Comparison of ENCODE assay signal across 11 cellular contexts in genomic region chr5:132431682-132432081, GRCh38. TPM values are rescaled to one million over a fixed set of nuclear protein-coding genes. Genes with fewer than 3 reads are reported as not detected.
DNase-seq lines count a peak whose midpoint lies in the region; ATAC-seq and TF ChIP-seq lines count a peak whose summit lies in the region.
"Had no signal": no experiment of that assay in that cellular context is flagged by ENCODE, and none has a peak within 500 bp of the region (broad histone marks: within the 10 kb centered on the region; RNA-seq: fewer than 3 reads in every experiment).

No MANE protein-coding gene starts in this region.

- H3K9me3 Mint-ChIP-seq in CD4-positive, alpha-beta T cell = no peaks in the 10 kb centered on the region
- no peaks in the 10 kb centered on the region for H3K9me3 Mint-ChIP-seq in activated CD8-positive, alpha-beta memory T cell treated with anti-CD3 and anti-CD28 coated beads, Interleukin-2, amount 10 ng/mL, durations not matched to agents 7 days and 5 days (ENCODE audit: low read depth)
- H3K9me3 Mint-ChIP-seq in naive B cell = no peaks in the 10 kb centered on the region
- H3K9me3 Mint-ChIP-seq: endodermal cell had no signal

- no peak overlapping the region for H3K56ac ChIP-seq in IMR-90 (ENCODE audit: extremely low read depth, insufficient read depth, low read length)

- H3K4me2 ChIP-seq in IMR-90 (ENCODE audit: low read depth, low read length) = no peak overlapping the region

- CTCF ChIA-PET in CD4-positive, alpha-beta T cell (lab: Charles Lee) = interaction anchor here (0.7 to 1.5 kb wide), 3 partner anchors 11 to 69 kb away, joined by 3 to 5 read pairs (median 3); no protein-coding TSS in a partner anchor
- CTCF ChIA-PET in IMR-90 (lab: Yijun Ruan, JAX) = no interaction called here
- CTCF ChIA-PET in activated CD8-positive, alpha-beta memory T cell treated with anti-CD3 and anti-CD28 coated beads, Interleukin-2, amount 10 ng/mL, durations not matched to agents 7 days and 5 days (lab: Charles Lee) = interaction anchor here (0.8 to 12.5 kb wide), 9 partner anchors 9 to 69 kb away, joined by 3 to 131 read pairs (median 3); partner anchors contain the start of gene IRF1

- POLR2A ChIA-PET in CD4-positive, alpha-beta T cell (lab: Charles Lee) = interaction anchor here (1.2 to 20.0 kb wide), 5 partner anchors 11 to 50 kb away, joined by 4 to 645 read pairs (median 11); partner anchors contain the start of gene IRF1
- POLR2A ChIA-PET in IMR-90 (lab: Charles Lee; ENCODE audit: unreplicated experiment) = no interaction called here

- intact Hi-C loops in CD4-positive, alpha-beta T cell (cut with DNase I, micrococcal nuclease) = no loop called here
- intact Hi-C loops in IMR-90 (cut with micrococcal nuclease) = no loop called here

- 0 out of 2 replicates have a peak overlapping the region, but pooled peaks have one; percentile 3 for H4K91ac ChIP-seq in IMR-90 (ENCODE audit: insufficient read depth, low read depth, low read length)

- H3K14ac ChIP-seq in IMR-90 (replicated peaks; ENCODE audit: low read depth, low read length) = 0 out of 2 replicates have a peak overlapping the region, but pooled peaks have one; percentile 0

- no TSS peak for BruUV-seq in IMR-90 (replicated peaks; lab: Mats Ljungman, UMichigan)

- no peak for TF ChIP-seq CTCF in CD4-positive, alpha-beta T cell (IDR thresholded peaks at IDR 0.05)
- TF ChIP-seq CTCF in IMR-90 (conservative IDR thresholded peaks at IDR 0.05; ENCODE audit: low read depth, low read length) = no peak

- peak overlapping the region; percentile 8 for H3K4me3 Mint-ChIP-seq in CD4-positive, alpha-beta T cell
- H3K4me3 Mint-ChIP-seq in activated CD8-positive, alpha-beta memory T cell treated with anti-CD3 and anti-CD28 coated beads, Interleukin-2, amount 10 ng/mL, durations not matched to agents 7 days and 5 days = no peak overlapping the region
- H3K4me3 Mint-ChIP-seq in naive B cell = peak overlapping the region in 5 of 8 donors; percentile 21 to 65 (median 55)
- H3K4me3 Mint-ChIP-seq: endodermal cell had no signal

- H3K27ac Mint-ChIP-seq in CD4-positive, alpha-beta T cell = peak overlapping the region; percentile 93
- H3K27ac Mint-ChIP-seq in activated CD8-positive, alpha-beta memory T cell treated with anti-CD3 and anti-CD28 coated beads, Interleukin-2, amount 10 ng/mL, durations not matched to agents 7 days and 5 days = peak overlapping the region; percentile 98
- peak overlapping the region in 3 of 6 donors; percentile 43 to 79 (median 64) for H3K27ac Mint-ChIP-seq in naive B cell
- H3K27ac Mint-ChIP-seq: endodermal cell had no signal

- peak overlapping the region; percentile 16; the same call in 1 of the 2 replicates for H2BK120ac ChIP-seq in IMR-90 (ENCODE audit: low read depth, low read length)

- H3K27me3 ChIP-seq in CD4-positive, alpha-beta T cell (ENCODE audit: control insufficient read depth, insufficient read depth, low read length) = no peaks in the 10 kb centered on the region
- H3K27me3 ChIP-seq in IMR-90 (ENCODE audit: control insufficient read depth, insufficient read depth, low read length) = no peaks in the 10 kb centered on the region
- H3K27me3 ChIP-seq: gastrocnemius medialis had no signal

- no peak overlapping the region for H3K27ac ChIP-seq in CD4-positive, alpha-beta T cell (ENCODE audit: low read depth, low read length)
- no peak overlapping the region for H3K27ac ChIP-seq in IMR-90 (ENCODE audit: insufficient read depth, low read length)

- H2BK20ac ChIP-seq in IMR-90 (ENCODE audit: low read depth, low read length) = no peak overlapping the region; the same call in 1 of the 2 replicates

- H3K9ac ChIP-seq in IMR-90 (ENCODE audit: low read depth, low read length) = no peak overlapping the region

- H4K8ac ChIP-seq in IMR-90 (ENCODE audit: low read depth in 2 of 2, low read length in 2 of 2) = no peak overlapping the region

- peak overlapping the region; percentile 6; the same call in 1 of the 2 replicates for H3K4ac ChIP-seq in IMR-90 (ENCODE audit: low read depth, low read length)

- TF ChIP-seq POLR2A in IMR-90 (IDR thresholded peaks at IDR 0.05; ENCODE audit: low read depth, low read length) = no peak

- dilution Hi-C loops in IMR-90 (cut with HindIII; ENCODE audit: low sequenced_read_pairs, unreplicated experiment) = no loop called here

- H3K23ac ChIP-seq in IMR-90 (ENCODE audit: low read depth, low read length) = no peak overlapping the region

- no CpG with 5 or more reads among the region's 4 CpGs for WGBS in IMR-90 (ENCODE audit: extremely low coverage in 2 of 2, insufficient read length in 1 of 2), 2 experiments

- peaks cover 54% of the 10 kb centered on the region for H3K36me3 Mint-ChIP-seq in CD4-positive, alpha-beta T cell (ENCODE audit: low read depth)
- peaks cover 63% of the 10 kb centered on the region for H3K36me3 Mint-ChIP-seq in activated CD8-positive, alpha-beta memory T cell treated with anti-CD3 and anti-CD28 coated beads, Interleukin-2, amount 10 ng/mL, durations not matched to agents 7 days and 5 days
- H3K36me3 Mint-ChIP-seq in naive B cell = peaks cover 6 to 9% of the 10 kb centered on the region in 2 donors

- H3K4me1 Mint-ChIP-seq in CD4-positive, alpha-beta T cell (ENCODE audit: low read depth) = peaks cover 92% of the 10 kb centered on the region
- peaks cover 90% of the 10 kb centered on the region for H3K4me1 Mint-ChIP-seq in activated CD8-positive, alpha-beta memory T cell treated with anti-CD3 and anti-CD28 coated beads, Interleukin-2, amount 10 ng/mL, durations not matched to agents 7 days and 5 days
- H3K4me1 Mint-ChIP-seq in naive B cell = peaks cover 67 to 91% (median 90%) of the 10 kb centered on the region in 3 donors

- no peak overlapping the region for H2BK5ac ChIP-seq in IMR-90 (ENCODE audit: low read depth, low read length, poor library complexity, severe bottlenecking)

- peak; percentile 18 for ATAC-seq in CD4-positive, alpha-beta T cell (ENCODE audit: poor library complexity)
- ATAC-seq in IMR-90 (ENCODE audit: low read depth) = no peak
- no peak for ATAC-seq in activated CD8-positive, alpha-beta memory T cell treated with anti-CD3 and anti-CD28 coated beads, Interleukin-2, amount 10 ng/mL, durations not matched to agents 7 days and 5 days
- peak in 1 of 2 donors; percentile 24 for ATAC-seq in naive B cell (ENCODE audit: low read depth in 2 of 2)
- no peak for ATAC-seq in HG02973 (IDR thresholded peaks at IDR 0.05; ENCODE audit: unreplicated experiment)
- ATAC-seq: gastrocnemius medialis had no signal

- in situ Hi-C loops in IMR-90 (cut with MboI; ENCODE audit: low sequenced_read_pairs) = no loop called here

- H3K9me3 ChIP-seq in CD4-positive, alpha-beta T cell (ENCODE audit: control insufficient read depth, low read length) = no peaks in the 10 kb centered on the region
- no peaks in the 10 kb centered on the region for H3K9me3 ChIP-seq in IMR-90 (ENCODE audit: control insufficient read depth, insufficient read depth, low read length)
- H3K9me3 ChIP-seq: gastrocnemius medialis had no signal

- no peak overlapping the region for H3K4me3 ChIP-seq in IMR-90 (ENCODE audit: insufficient read depth, low read depth, low read length)
- H3K4me3 ChIP-seq: gastrocnemius medialis had no signal

- H3K18ac ChIP-seq in IMR-90 (ENCODE audit: low read depth, low read length) = no peak overlapping the region

- H2AK9ac ChIP-seq in IMR-90 (replicated peaks; ENCODE audit: low read depth, low read length, poor library complexity) = peak overlapping the region; percentile 17

- TF ChIP-seq RAD21 in IMR-90 (IDR thresholded peaks at IDR 0.05; ENCODE audit: low read length) = no peak

- 0 out of 3 replicates have a peak overlapping the region, but pooled peaks have one; percentile 19 for H2BK15ac ChIP-seq in IMR-90 (ENCODE audit: low read depth, low read length)

- no peak overlapping the region for H2AFZ ChIP-seq in IMR-90 (replicated peaks; ENCODE audit: low read length, poor library complexity)

- no peak for DNase-seq in CD4-positive, alpha-beta T cell
- DNase-seq in IMR-90 = no peak
- no peak for DNase-seq in activated CD8-positive, alpha-beta memory T cell treated with anti-CD3 and anti-CD28 coated beads, Interleukin-2, amount 10 ng/mL, durations not matched to agents 7 days and 5 days
- no peak for DNase-seq in naive B cell
- no peak for DNase-seq in anterior cingulate cortex (lab: John Stamatoyannopoulos, UW)
- no peak for DNase-seq in NCI-H345 treated with DMSO at 0.1 percent for 48 hours (lab: John Stamatoyannopoulos, UW; ENCODE audit: unreplicated experiment)
- DNase-seq in foreskin melanocyte = no peak
- DNase-seq: endodermal cell, gastrocnemius medialis, kidney had no signal

- no peaks in the 10 kb centered on the region for H3K36me3 ChIP-seq in IMR-90 (ENCODE audit: control insufficient read depth, insufficient read depth, low read length)
- H3K36me3 ChIP-seq: gastrocnemius medialis had no signal

- no peak overlapping the region; the same call in 1 of the 2 replicates for H2AK5ac ChIP-seq in IMR-90 (ENCODE audit: low read depth, low read length)

- H3K9me1 ChIP-seq in IMR-90 (ENCODE audit: insufficient read depth, low read length) = peaks cover 38% of the 10 kb centered on the region

- H3K4me1 ChIP-seq in IMR-90 (ENCODE audit: control insufficient read depth, insufficient read depth, low read length) = peaks cover 36% of the 10 kb centered on the region

- no peak overlapping the region for H4K5ac ChIP-seq in IMR-90 (ENCODE audit: low read depth, low read length)

- H3K27me3 Mint-ChIP-seq in CD4-positive, alpha-beta T cell = no peaks in the 10 kb centered on the region
- H3K27me3 Mint-ChIP-seq in activated CD8-positive, alpha-beta memory T cell treated with anti-CD3 and anti-CD28 coated beads, Interleukin-2, amount 10 ng/mL, durations not matched to agents 7 days and 5 days = no peaks in the 10 kb centered on the region
- no peaks in the 10 kb centered on the region for H3K27me3 Mint-ChIP-seq in naive B cell

- H3K79me1 ChIP-seq in IMR-90 (ENCODE audit: low read depth in 1 of 2, low read length in 2 of 2) = peaks cover 20 to 64% of the 10 kb centered on the region in 2 experiments

- no peaks in the 10 kb centered on the region; the same call in 1 of the 2 replicates for H4K20me1 ChIP-seq in IMR-90 (ENCODE audit: insufficient read depth, low read length)

TF ChIP-seq in IMR-90, 13 proteins besides CTCF, POLR2A, EP300 and RAD21 (continues in another document):
- no peak for TF ChIP-seq MXI1 (IDR thresholded peaks at IDR 0.05; ENCODE audit: borderline replicate concordance, low read depth, low read length)

RNA-seq across cellular contexts. Expression of gene IRF1, which starts 58.9 kb away (rescaled TPM):
- 1,000 to 10,000 TPM; 1,212 to 1,234 TPM for total RNA-seq in CD4-positive, alpha-beta T cell
- 6.9 and 11.1 TPM in 2 replicates for total RNA-seq in IMR-90 (2012; rRNA removed)
- polyA plus RNA-seq in IMR-90 (2012; rRNA removed) = 16.5 and 18.9 TPM in 2 replicates
- 13.2 and 15.9 TPM in 2 replicates for polyA plus RNA-seq in IMR-90 (2012; cell fraction: cytosol; rRNA removed)
- 25.7 and 30.6 TPM in 2 replicates for polyA plus RNA-seq in IMR-90 (2012; cell fraction: nucleus; rRNA removed; ENCODE audit: low replicate concordance)
- total RNA-seq in activated CD8-positive, alpha-beta memory T cell treated with anti-CD3 and anti-CD28 coated beads, Interleukin-2, amount 10 ng/mL, durations not matched to agents 7 days and 5 days = 100 to 1,000 TPM; 205 to 223 TPM
- polyA plus RNA-seq in naive B cell (ENCODE audit: low read depth in 6 of 6) = 100 to 1,000 TPM; 228 to 332 (median 296) TPM

Comparison
In these comparisons a context has a peak if more than half of its experiments do, and no peak if none do; other contexts are left out.
1. RNA of gene IRF1, which starts 58.9 kb away (total RNA-seq): 1,212 to 1,234 TPM in CD4-positive, alpha-beta T cell and 205 to 223 TPM in activated CD8-positive, alpha-beta memory T cell treated with anti-CD3 and anti-CD28 coated beads, Interleukin-2, amount 10 ng/mL, durations not matched to agents 7 days and 5 days; 6.9 to 11.1 TPM in IMR-90; every median in the first group is over 10 times any median in the second.